ENCODE assay signal across 9 cellular contexts in genomic region chr15:85708402-85708932, GRCh38.
A peak's percentile ranks its signal among the peaks of the same experiment; 100 is the strongest.
DNase-seq lines count a peak whose midpoint lies in the region; ATAC-seq and TF ChIP-seq lines count a peak whose summit lies in the region.
"Had no signal": no experiment of that assay in that cellular context is flagged by ENCODE, and none has a peak within 500 bp of the region (broad histone marks: within the 10 kb centered on the region; RNA-seq: fewer than 3 reads in every experiment).

No MANE protein-coding gene starts in this region.

- H3K36me3 ChIP-seq in BLaER1 treated with 17β-estradiol and CSF1 and Interleukin-3, amounts not matched to agents 10 nM and 100 nM, result peaks cover 36 to 91% (median 80%) of the 10 kb centered on the region in 11 experiments
- H3K36me3 ChIP-seq in OCI-LY7 (ENCODE audit: insufficient read depth, low read length) (peaks cover 74% of the 10 kb centered on the region), esophagus muscularis mucosa (peaks cover 10 to 55% (median 34%) of the 10 kb centered on the region in 4 donors)

- H3K79me2 ChIP-seq in OCI-LY7 (ENCODE audit: insufficient read depth, low read depth, low read length), result peaks cover 57% of the 10 kb centered on the region

- H3K9ac ChIP-seq in BLaER1 treated with 17β-estradiol and CSF1 and Interleukin-3, amounts not matched to agents 10 nM and 100 nM, result peak overlapping the region in 6 of 11 experiments; percentile 64 to 81 (median 78); a peak in 8 of 22 replicates

- no TSS peak for BruUV-seq in OCI-LY7 (replicated peaks; lab: Mats Ljungman, UMichigan)

- peak overlapping the region; percentile 90 for H3K4me3 Mint-ChIP-seq in natural killer cell treated with Interleukin-12 subunit alpha and Interleukin-12 subunit beta and Interleukin-15 and Interleukin-18, amount 100 ng/mL, for 72 hours

- H3K27me3 Mint-ChIP-seq in natural killer cell treated with Interleukin-12 subunit alpha and Interleukin-12 subunit beta and Interleukin-15 and Interleukin-18, amount 100 ng/mL, for 72 hours, result no peaks in the 10 kb centered on the region

- no peak overlapping the region for H3K4me3 ChIP-seq in BLaER1 treated with 17β-estradiol and CSF1 and Interleukin-3, amounts not matched to agents 10 nM and 100 nM
- H3K4me3 ChIP-seq in OCI-LY7 (ENCODE audit: low read depth, low read length, poor library complexity, severe bottlenecking) (peak overlapping the region; percentile 63), esophagus muscularis mucosa (peak overlapping the region in 1 of 4 donors; percentile 37)

- peak overlapping the region in 7 of 11 experiments; percentile 81 to 95 (median 88); a peak in 14 of 22 replicates for H3K4me2 ChIP-seq in BLaER1 treated with 17β-estradiol and CSF1 and Interleukin-3, amounts not matched to agents 10 nM and 100 nM
- H3K4me2 ChIP-seq in OCI-LY7 (ENCODE audit: low read length), result peak overlapping the region; percentile 87

- no peaks in the 10 kb centered on the region for H3K9me3 Mint-ChIP-seq in natural killer cell treated with Interleukin-12 subunit alpha and Interleukin-12 subunit beta and Interleukin-15 and Interleukin-18, amount 100 ng/mL, for 72 hours

- in situ Hi-C loops in ACHN (cut with HindIII; ENCODE audit: low pct_ligation_motif_present, low pct_unique_long_range_greater_than_20kb, low sequenced_read_pairs), result no loop called here

- H3K27ac ChIP-seq in BLaER1 treated with 17β-estradiol and CSF1 and Interleukin-3, amounts not matched to agents 10 nM and 100 nM, result peak overlapping the region in 8 of 11 experiments; percentile 65 to 88 (median 85); a peak in 13 of 22 replicates
- H3K27ac ChIP-seq in OCI-LY7 (ENCODE audit: low read depth, low read length, poor library complexity, severe bottlenecking), result peak overlapping the region; percentile 90
- H3K27ac ChIP-seq in esophagus muscularis mucosa (replicated peaks in 1 of 4), result peak overlapping the region; percentile 78 to 80 (median 79)
- H3K27ac ChIP-seq in substantia nigra (ENCODE audit: low read depth, low read length, poor library complexity, severe bottlenecking), result no peak overlapping the region

- intact Hi-C loops in OCI-LY7 (cut with micrococcal nuclease; ENCODE audit: unreplicated experiment) (loop anchor here (5.0 to 10.0 kb wide), 2 partner anchors 226 to 324 kb away; partner anchors contain the start of gene AKAP13), esophagus muscularis mucosa (cut with DNase I) (no loop called here)

- H2AFZ ChIP-seq in OCI-LY7 (ENCODE audit: low read length), result no peak overlapping the region

- no peaks in the 10 kb centered on the region for H3K9me2 ChIP-seq in OCI-LY7 (ENCODE audit: insufficient read depth, low read length)

- TF ChIP-seq POLR2A in esophagus muscularis mucosa (IDR thresholded peaks at IDR 0.05; ENCODE audit: low read depth), result no peak

- H3K4me1 Mint-ChIP-seq in natural killer cell treated with Interleukin-12 subunit alpha and Interleukin-12 subunit beta and Interleukin-15 and Interleukin-18, amount 100 ng/mL, for 72 hours (ENCODE audit: low read depth in 2 of 2), result peaks cover 81 to 85% of the 10 kb centered on the region in 2 donors

- 64% methylated on average over 6 of the region's 6 CpGs for WGBS in esophagus muscularis mucosa

- peaks cover 0 to 99% (median 20%) of the 10 kb centered on the region in 11 experiments; a peak in 10 of 22 replicates for H4K20me1 ChIP-seq in BLaER1 treated with 17β-estradiol and CSF1 and Interleukin-3, amounts not matched to agents 10 nM and 100 nM
- H4K20me1 ChIP-seq in OCI-LY7 (ENCODE audit: insufficient read depth, low read length), result no peaks in the 10 kb centered on the region

- DNase-seq in OCI-LY7 (ENCODE audit: low spot score) (no peak), esophagus muscularis mucosa (ENCODE audit: extremely low spot score) (no peak), ACHN (no peak), inferior parietal cortex (ENCODE audit: extremely low spot score) (no peak), substantia nigra (lab: John Stamatoyannopoulos, UW) (no peak)
- no peak for DNase-seq in natural killer cell treated with Interleukin-12 subunit alpha and Interleukin-12 subunit beta and Interleukin-15 and Interleukin-18, amount 100 ng/mL, for 72 hours (ENCODE audit: low spot score)
- no peak for DNase-seq in effector CD8-positive, alpha-beta T cell (lab: John Stamatoyannopoulos, UW)
- DNase-seq: SIG-M5 had no signal

- H3K4me1 ChIP-seq in BLaER1 treated with 17β-estradiol and CSF1 and Interleukin-3, amounts not matched to agents 10 nM and 100 nM, result peaks cover 40 to 52% (median 49%) of the 10 kb centered on the region in 10 experiments
- peaks cover 52% of the 10 kb centered on the region for H3K4me1 ChIP-seq in OCI-LY7 (ENCODE audit: insufficient read depth, low read length, poor library complexity, severe bottlenecking)
- H3K4me1 ChIP-seq in esophagus muscularis mucosa, result peaks cover 55 to 72% (median 69%) of the 10 kb centered on the region in 4 donors

- CTCF ChIA-PET in OCI-LY7 (lab: Charles Lee; ENCODE audit: unreplicated experiment), result no interaction called here

- no peaks in the 10 kb centered on the region for H3K9me3 ChIP-seq in BLaER1 treated with 17β-estradiol and CSF1 and Interleukin-3, amounts not matched to agents 10 nM and 100 nM (replicated peaks in 1 of 11)
- H3K9me3 ChIP-seq in OCI-LY7 (ENCODE audit: low read length), result no peaks in the 10 kb centered on the region
- H3K9me3 ChIP-seq in esophagus muscularis mucosa, result no peaks in the 10 kb centered on the region

- H3K36me3 Mint-ChIP-seq in natural killer cell treated with Interleukin-12 subunit alpha and Interleukin-12 subunit beta and Interleukin-15 and Interleukin-18, amount 100 ng/mL, for 72 hours, result peaks cover 22% of the 10 kb centered on the region

- peak overlapping the region; percentile 98 for H3K27ac Mint-ChIP-seq in natural killer cell treated with Interleukin-12 subunit alpha and Interleukin-12 subunit beta and Interleukin-15 and Interleukin-18, amount 100 ng/mL, for 72 hours

- TF ChIP-seq EP300 in esophagus muscularis mucosa (IDR thresholded peaks at IDR 0.05), result no peak

- no peaks in the 10 kb centered on the region for H3K27me3 ChIP-seq in BLaER1 treated with 17β-estradiol and CSF1 and Interleukin-3, amounts not matched to agents 10 nM and 100 nM
- no peaks in the 10 kb centered on the region for H3K27me3 ChIP-seq in esophagus muscularis mucosa

- ATAC-seq in natural killer cell treated with Interleukin-12 subunit alpha and Interleukin-12 subunit beta and Interleukin-15 and Interleukin-18, amount 100 ng/mL, for 72 hours, result no peak

- POLR2A ChIA-PET in OCI-LY7 (lab: Charles Lee), result interaction anchor here (1.3 kb wide), 1 partner anchor 17 kb away, joined by 5 read pairs; no protein-coding TSS in a partner anchor

- TF ChIP-seq CTCF in OCI-LY7 (conservative IDR thresholded peaks at IDR 0.05; ENCODE audit: low read length) (no peak), esophagus muscularis mucosa (IDR thresholded peaks at IDR 0.05) (no peak)
